26 cellular contexts compared by ENCODE assay signal in the genomic region with DNA sequence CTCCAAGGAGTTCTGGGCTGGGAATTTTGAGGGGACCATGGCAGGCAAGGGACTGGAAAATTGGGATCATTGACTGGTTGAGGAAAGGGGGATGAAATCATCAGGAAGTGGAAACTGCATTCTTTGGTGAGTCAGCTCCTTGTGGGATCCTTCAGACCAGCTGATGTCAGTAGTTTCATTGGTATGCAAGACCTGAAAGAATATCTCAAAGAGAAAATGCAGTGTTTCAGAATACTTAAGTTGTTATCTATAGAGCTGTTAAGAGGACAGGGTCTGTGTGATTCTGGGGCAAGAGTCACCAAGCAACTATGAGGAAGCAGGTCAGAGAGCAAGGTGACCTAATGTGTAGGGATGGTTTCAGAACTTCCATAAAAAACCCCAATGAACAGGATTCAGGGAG.
DNase-seq lines count a peak whose midpoint lies in the region; ATAC-seq, FAIRE-seq and TF ChIP-seq lines count a peak whose summit lies in the region.
"Had no signal": no experiment of that assay in that cellular context is flagged by ENCODE, and none has a peak within 500 bp of the region (broad histone marks: within the 10 kb centered on the region; RNA-seq: fewer than 3 reads in every experiment).

No MANE protein-coding gene starts in this region.

- no peaks in the 10 kb centered on the region for H3K4me1 Mint-ChIP-seq in activated T-helper 2 cell treated with anti-CD3 and anti-CD28 coated beads, Interferon-gamma antibody, Interleukin-2, Interleukin-4, amounts not matched to agents 10 μg/mL and 5 μg/mL and 100 μg/mL, durations not matched to agents 14 hours and 24 hours and 36 hours (ENCODE audit: low read depth)
- H3K4me1 Mint-ChIP-seq: activated naive CD4-positive, alpha-beta T cell treated with anti-CD3 and anti-CD28 coated beads, Interleukin-2, amount 50 U/mL, for 24 hours; naive thymus-derived CD4-positive, alpha-beta T cell; stimulated activated effector memory CD8-positive, alpha-beta T cell treated with anti-CD3 and anti-CD28 coated beads, Interleukin-12 subunit alpha, Interleukin-12 subunit beta, amount 100 ng/mL, for 72 hours had no signal

- ATAC-seq in HG03457 (IDR thresholded peaks at IDR 0.05; ENCODE audit: unreplicated experiment): no peak
- ATAC-seq: effector memory CD8-positive, alpha-beta T cell; HCT116; lower lobe of right lung; naive thymus-derived CD4-positive, alpha-beta T cell; Panc1; stimulated activated effector memory CD8-positive, alpha-beta T cell treated with anti-CD3 and anti-CD28 coated beads, Interleukin-12 subunit alpha, Interleukin-12 subunit beta, amount 100 ng/mL, for 72 hours had no signal

- H3K9ac ChIP-seq in keratinocyte (ENCODE audit: control insufficient read depth, extremely low read depth, insufficient read depth, low read length): no peak overlapping the region

- no peak for TF ChIP-seq CTCF in bronchial epithelial cell (IDR thresholded peaks at IDR 0.05; ENCODE audit: insufficient read depth, low read length, severe bottlenecking)
- TF ChIP-seq CTCF in keratinocyte (optimal IDR thresholded peaks at IDR 0.05 in 1 of 3, IDR thresholded peaks at IDR 0.05 in 1 of 3, conservative IDR thresholded peaks at IDR 0.05 in 1 of 3; ENCODE audit: extremely low read depth in 1 of 3, insufficient read depth in 2 of 3, low read length in 3 of 3): no peak

- no peaks in the 10 kb centered on the region for H3K27me3 ChIP-seq in bronchial epithelial cell (ENCODE audit: control insufficient read depth, insufficient read depth, low read length)
- H3K27me3 ChIP-seq in keratinocyte (ENCODE audit: control insufficient read depth, extremely low read depth, insufficient read depth, low read length): no peaks in the 10 kb centered on the region
- H3K27me3 ChIP-seq: spleen, thyroid gland had no signal

- H3K36me3 Mint-ChIP-seq in activated T-helper 2 cell treated with anti-CD3 and anti-CD28 coated beads, Interferon-gamma antibody, Interleukin-2, Interleukin-4, amounts not matched to agents 10 μg/mL and 5 μg/mL and 100 μg/mL, durations not matched to agents 14 hours and 24 hours and 36 hours (ENCODE audit: low read depth): no peaks in the 10 kb centered on the region
- H3K36me3 Mint-ChIP-seq: activated naive CD4-positive, alpha-beta T cell treated with anti-CD3 and anti-CD28 coated beads, Interleukin-2, amount 50 U/mL, for 24 hours; stimulated activated effector memory CD8-positive, alpha-beta T cell treated with anti-CD3 and anti-CD28 coated beads, Interleukin-12 subunit alpha, Interleukin-12 subunit beta, amount 100 ng/mL, for 72 hours had no signal

- no peak overlapping the region for H2AFZ ChIP-seq in keratinocyte (ENCODE audit: control insufficient read depth, low read length)

- intact Hi-C loops in activated T-helper 2 cell treated with anti-CD3 and anti-CD28 coated beads, Interferon-gamma antibody, Interleukin-2, Interleukin-4, amounts not matched to agents 10 μg/mL and 5 μg/mL and 100 μg/mL, durations not matched to agents 14 hours and 24 hours and 36 hours (cut with micrococcal nuclease): no loop called here

- H3K4me1 ChIP-seq in keratinocyte (ENCODE audit: control insufficient read depth, extremely low read depth, insufficient read depth, low read length): peaks cover 5% of the 10 kb centered on the region
- H3K4me1 ChIP-seq: lower lobe of right lung, spleen, thyroid gland had no signal

- H3K9me1 ChIP-seq in keratinocyte (ENCODE audit: control insufficient read depth, extremely low read depth, insufficient read depth, low read length): no peaks in the 10 kb centered on the region

- H3K79me2 ChIP-seq in keratinocyte (ENCODE audit: control insufficient read depth, insufficient read depth, low read length): no peaks in the 10 kb centered on the region

- peak overlapping the region; percentile 26 for H3K27ac ChIP-seq in keratinocyte (ENCODE audit: control insufficient read depth, insufficient read depth, low read length)
- H3K27ac ChIP-seq: 22Rv1, C4-2B, lower lobe of right lung, spleen, thyroid gland had no signal

- DNase-seq in A172 (ENCODE audit: low spot score): peak; percentile 94
- peak; percentile 92 for DNase-seq in M059J (ENCODE audit: low read depth)
- DNase-seq in bronchial epithelial cell (ENCODE audit: low read depth): peak; percentile 47
- DNase-seq in keratinocyte (ENCODE audit: low read depth, low spot score): no peak
- DNase-seq in activated T-helper 2 cell treated with anti-CD3 and anti-CD28 coated beads, Interferon-gamma antibody, Interleukin-2, Interleukin-4, amounts not matched to agents 10 μg/mL and 5 μg/mL and 100 μg/mL, durations not matched to agents 14 hours and 24 hours and 36 hours (ENCODE audit: low spot score): no peak
- no peak for DNase-seq in NCI-H1930 (lab: John Stamatoyannopoulos, UW)
- no peak for DNase-seq in activated CD8-positive, alpha-beta memory T cell treated with anti-CD3 and anti-CD28 coated beads, Interleukin-2, amount 50 U/mL, for 48 hours
- DNase-seq: activated CD4-positive, alpha-beta T cell treated with anti-CD3 and anti-CD28 coated beads, Interleukin-2, amount 50 U/mL, for 1 hour; central memory CD4-positive, alpha-beta T cell; DMS79; effector memory CD8-positive, alpha-beta T cell; lower lobe of right lung; naive thymus-derived CD4-positive, alpha-beta T cell; NCI-H1417; posterior cingulate gyrus; spleen; SW 1271; thyroid gland had no signal

- no peak overlapping the region for H3K4me2 ChIP-seq in keratinocyte (ENCODE audit: control insufficient read depth, extremely low read depth, insufficient read depth, low read depth, low read length)

- H3K4me3 Mint-ChIP-seq in activated T-helper 2 cell treated with anti-CD3 and anti-CD28 coated beads, Interferon-gamma antibody, Interleukin-2, Interleukin-4, amounts not matched to agents 10 μg/mL and 5 μg/mL and 100 μg/mL, durations not matched to agents 14 hours and 24 hours and 36 hours (ENCODE audit: low read depth): no peak overlapping the region
- H3K4me3 Mint-ChIP-seq: activated naive CD4-positive, alpha-beta T cell treated with anti-CD3 and anti-CD28 coated beads, Interleukin-2, amount 50 U/mL, for 24 hours; effector memory CD8-positive, alpha-beta T cell; naive thymus-derived CD4-positive, alpha-beta T cell; stimulated activated effector memory CD8-positive, alpha-beta T cell treated with anti-CD3 and anti-CD28 coated beads, Interleukin-12 subunit alpha, Interleukin-12 subunit beta, amount 100 ng/mL, for 72 hours had no signal

- H3K9me3 Mint-ChIP-seq in activated T-helper 2 cell treated with anti-CD3 and anti-CD28 coated beads, Interferon-gamma antibody, Interleukin-2, Interleukin-4, amounts not matched to agents 10 μg/mL and 5 μg/mL and 100 μg/mL, durations not matched to agents 14 hours and 24 hours and 36 hours: peaks cover 78% of the 10 kb centered on the region

- FAIRE-seq in bronchial epithelial cell (lab: Jason Lieb, UNC): peak; percentile 28
- peak; percentile 73 for FAIRE-seq in keratinocyte (lab: Jason Lieb, UNC)
- FAIRE-seq: frontal cortex had no signal

- no peak overlapping the region for H3K27ac Mint-ChIP-seq in activated T-helper 2 cell treated with anti-CD3 and anti-CD28 coated beads, Interferon-gamma antibody, Interleukin-2, Interleukin-4, amounts not matched to agents 10 μg/mL and 5 μg/mL and 100 μg/mL, durations not matched to agents 14 hours and 24 hours and 36 hours
- H3K27ac Mint-ChIP-seq: activated naive CD4-positive, alpha-beta T cell treated with anti-CD3 and anti-CD28 coated beads, Interleukin-2, amount 50 U/mL, for 24 hours; effector memory CD8-positive, alpha-beta T cell; naive thymus-derived CD4-positive, alpha-beta T cell; stimulated activated effector memory CD8-positive, alpha-beta T cell treated with anti-CD3 and anti-CD28 coated beads, Interleukin-12 subunit alpha, Interleukin-12 subunit beta, amount 100 ng/mL, for 72 hours had no signal

- peaks cover 9% of the 10 kb centered on the region for H3K9me3 ChIP-seq in keratinocyte (ENCODE audit: control insufficient read depth, low read depth, low read length)
- H3K9me3 ChIP-seq: thyroid gland had no signal

- no peak overlapping the region for H3K4me3 ChIP-seq in bronchial epithelial cell (ENCODE audit: low read depth, low read length)
- H3K4me3 ChIP-seq in keratinocyte (ENCODE audit: control insufficient read depth in 2 of 3, extremely low read depth in 1 of 3, insufficient read depth in 2 of 3, low read depth in 1 of 3, low read length in 3 of 3): no peak overlapping the region
- H3K4me3 ChIP-seq: lower lobe of right lung, spleen, thyroid gland had no signal

- no peaks in the 10 kb centered on the region for H4K20me1 ChIP-seq in keratinocyte (ENCODE audit: control insufficient read depth, extremely low read depth, insufficient read depth, low read length)

- dilution Hi-C loops in keratinocyte (cut with MboI; ENCODE audit: extremely low pct_ligation_motif_present, low sequenced_read_pairs): no loop called here

- H3K27me3 Mint-ChIP-seq in activated T-helper 2 cell treated with anti-CD3 and anti-CD28 coated beads, Interferon-gamma antibody, Interleukin-2, Interleukin-4, amounts not matched to agents 10 μg/mL and 5 μg/mL and 100 μg/mL, durations not matched to agents 14 hours and 24 hours and 36 hours (ENCODE audit: low read depth): no peaks in the 10 kb centered on the region
- H3K27me3 Mint-ChIP-seq: activated naive CD4-positive, alpha-beta T cell treated with anti-CD3 and anti-CD28 coated beads, Interleukin-2, amount 50 U/mL, for 24 hours; effector memory CD8-positive, alpha-beta T cell had no signal

- H3K36me3 ChIP-seq in bronchial epithelial cell (ENCODE audit: control insufficient read depth, insufficient read depth, low read length): no peaks in the 10 kb centered on the region
- no peaks in the 10 kb centered on the region for H3K36me3 ChIP-seq in keratinocyte (ENCODE audit: control insufficient read depth in 2 of 2, extremely low read depth in 1 of 2, insufficient read depth in 2 of 2, low read length in 2 of 2)
- H3K36me3 ChIP-seq: lower lobe of right lung, spleen, thyroid gland had no signal

Comparison
In these comparisons a context has a peak if more than half of its experiments do, and no peak if none do; other contexts are left out.
1. DNase-seq: peak in A172 (single experiment), M059J (single experiment) and bronchial epithelial cell (single experiment); none in keratinocyte (single experiment), activated T-helper 2 cell treated with anti-CD3 and anti-CD28 coated beads, Interferon-gamma antibody, Interleukin-2, Interleukin-4, amounts not matched to agents 10 μg/mL and 5 μg/mL and 100 μg/mL, durations not matched to agents 14 hours and 24 hours and 36 hours (single experiment), NCI-H1930 (0 of 2) and activated CD8-positive, alpha-beta memory T cell treated with anti-CD3 and anti-CD28 coated beads, Interleukin-2, amount 50 U/mL, for 48 hours (single experiment).